ENCODE assay signal across 6 cellular contexts in the genomic region with DNA sequence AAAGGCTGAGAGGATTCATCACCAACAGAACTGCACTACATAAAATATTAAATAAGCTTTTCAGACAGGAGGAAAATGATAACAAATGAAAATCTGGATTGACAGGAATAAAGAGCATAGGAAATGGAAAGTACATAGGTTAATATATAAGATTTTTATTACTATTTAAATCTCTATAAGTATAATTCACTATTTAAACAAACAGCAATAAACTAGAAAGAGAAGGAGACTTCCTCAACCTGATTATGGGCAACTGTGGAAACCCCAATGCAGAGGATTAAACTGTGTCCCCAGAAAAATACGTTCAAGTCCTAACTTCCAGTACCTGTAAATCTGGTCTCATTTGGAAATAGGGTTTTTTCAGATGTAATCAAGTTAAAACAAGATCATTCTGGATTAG.
"Had no signal": no experiment of that assay in that cellular context is flagged by ENCODE, and none has a peak within 500 bp of the region (broad histone marks: within the 10 kb centered on the region; RNA-seq: fewer than 3 reads in every experiment).

No MANE protein-coding gene starts in this region.

- ATAC-seq: HepG2, K562 had no signal

- H3K27ac ChIP-seq: HL-60 had no signal

- FAIRE-seq: HepG2, HTR-8/SVneo, K562 had no signal

- DNase-seq: IMR-90, KBM-7 had no signal

- H3K4me3 ChIP-seq: K562 had no signal
